In the genomic region with DNA sequence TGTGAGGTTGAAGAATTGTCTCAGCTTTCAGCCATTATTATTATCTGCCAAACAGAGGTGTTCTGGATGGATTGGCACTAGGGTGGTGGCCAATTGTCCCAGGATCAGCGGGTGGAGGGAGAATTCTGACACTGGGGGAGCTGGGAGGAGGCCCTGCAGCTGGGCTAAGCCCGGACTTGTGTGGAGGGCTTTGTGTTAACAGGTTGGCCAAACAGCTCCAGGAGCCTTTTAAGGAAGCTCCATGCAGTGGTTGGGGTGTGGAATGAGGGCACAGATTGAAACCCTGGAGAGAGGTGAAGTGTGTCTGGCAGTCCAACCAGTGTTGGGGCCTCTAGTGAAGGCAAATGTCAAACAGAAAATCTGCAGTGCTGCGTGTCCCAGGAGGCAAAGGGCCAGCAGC, we compare ENCODE assay signal across 18 cellular contexts.
DNase-seq lines count a peak whose midpoint lies in the region; ATAC-seq and TF ChIP-seq lines count a peak whose summit lies in the region.
"Had no signal": no experiment of that assay in that cellular context is flagged by ENCODE, and none has a peak within 500 bp of the region (broad histone marks: within the 10 kb centered on the region; RNA-seq: fewer than 3 reads in every experiment).

No MANE protein-coding gene starts in this region.

- DNase-seq in right cardiac atrium (peak in 2 of 3 donors; percentile 32 to 63), left ventricle myocardium superior (no peak), NCI-H146 treated with DMSO at 0.1 percent for 48 hours (lab: John Stamatoyannopoulos, UW; ENCODE audit: unreplicated experiment) (peak; percentile 51), mesendoderm (no peak), osteoblast (ENCODE audit: insufficient read length, low spot score, missing footprints) (no peak), NOMO-1 treated with DMSO at 0.1 percent for 48 hours (lab: John Stamatoyannopoulos, UW; ENCODE audit: unreplicated experiment) (no peak)
- DNase-seq: CD4-positive, CD25-positive, alpha-beta regulatory T cell; CD8-positive, alpha-beta T cell; DMS 273 treated with DMSO at 0.1 percent for 48 hours; DMS79; EL; GDM1; GM23248; H7; HCEC 1CT had no signal

- no peaks in the 10 kb centered on the region for H4K20me1 ChIP-seq in osteoblast (ENCODE audit: insufficient read depth, low read length)
- H4K20me1 ChIP-seq: BLaER1 had no signal

- H2AFZ ChIP-seq in osteoblast (ENCODE audit: low read length) = no peak overlapping the region
- H2AFZ ChIP-seq: GM23248 had no signal

- no peak overlapping the region for H3K56ac ChIP-seq in mesendoderm (ENCODE audit: low read length)

- H3K23ac ChIP-seq in mesendoderm (ENCODE audit: low read length) = peak overlapping the region; percentile 56

- H2BK15ac ChIP-seq in mesendoderm (replicated peaks; ENCODE audit: low read depth) = no peak overlapping the region

- no peak overlapping the region for H3K18ac ChIP-seq in mesendoderm (ENCODE audit: low read length)

- TF ChIP-seq CTCF in osteoblast (IDR thresholded peaks at IDR 0.05; ENCODE audit: extremely low read depth, low read depth, low read length) = no peak

- no peak overlapping the region for H4K8ac ChIP-seq in mesendoderm (ENCODE audit: low read depth, low read length)

- H3K27me3 ChIP-seq in right cardiac atrium (ENCODE audit: control insufficient read depth, insufficient read depth) = no peaks in the 10 kb centered on the region
- H3K27me3 ChIP-seq in mesendoderm (ENCODE audit: insufficient read depth, low read length, poor library complexity) = no peaks in the 10 kb centered on the region
- no peaks in the 10 kb centered on the region for H3K27me3 ChIP-seq in osteoblast (ENCODE audit: insufficient read depth, low read length)
- H3K27me3 ChIP-seq: BLaER1 had no signal

- H3K27ac ChIP-seq in right cardiac atrium (ENCODE audit: low read length) = no peak overlapping the region
- H3K27ac ChIP-seq in mesendoderm (ENCODE audit: low read depth, low read length) = no peak overlapping the region
- no peak overlapping the region for H3K27ac ChIP-seq in osteoblast (ENCODE audit: low read depth, low read length)
- H3K27ac ChIP-seq: BLaER1, C4-2B, GM23248 had no signal

- no peak overlapping the region for H3K4me2 ChIP-seq in mesendoderm (ENCODE audit: low read length)
- H3K4me2 ChIP-seq in osteoblast (ENCODE audit: insufficient read depth, low read length) = no peak overlapping the region
- H3K4me2 ChIP-seq: BLaER1 had no signal

- H2AK5ac ChIP-seq in mesendoderm (ENCODE audit: low read length) = no peak overlapping the region

- WGBS in right cardiac atrium = 57% methylated on average over 3 of the region's 3 CpGs
- WGBS in mesendoderm (ENCODE audit: extremely low coverage, insufficient coverage, low lambda C conversion rate) = no CpG with 5 or more reads among the region's 3 CpGs

- H2BK5ac ChIP-seq in mesendoderm (ENCODE audit: low read length) = no peak overlapping the region

- H3K4me3 ChIP-seq in right cardiac atrium (ENCODE audit: low read length) = no peak overlapping the region
- H3K4me3 ChIP-seq in mesendoderm (ENCODE audit: low read length) = no peak overlapping the region
- H3K4me3 ChIP-seq in osteoblast (ENCODE audit: insufficient read depth, low read length) = no peak overlapping the region
- H3K4me3 ChIP-seq: BLaER1, GM12878, GM23248 had no signal

- H3K4ac ChIP-seq in mesendoderm (ENCODE audit: low read depth, low read length) = no peak overlapping the region

- peak; percentile 57 to 78 for ATAC-seq in right cardiac atrium
- no peak for ATAC-seq in left ventricle myocardium superior
- ATAC-seq: CD8-positive, alpha-beta T cell; GM12878 had no signal

- H3K9me3 ChIP-seq in right cardiac atrium (ENCODE audit: control insufficient read depth, low read length) = no peaks in the 10 kb centered on the region
- H3K9me3 ChIP-seq in osteoblast (ENCODE audit: low read depth, low read length) = no peaks in the 10 kb centered on the region
- H3K9me3 ChIP-seq: BLaER1 had no signal

- intact Hi-C loops in right cardiac atrium (cut with DNase I) (loop anchor here in 3 of 4 donors (5.0 to 10.0 kb wide), 4 partner anchors 928 to 1528 kb away; partner anchors contain the start of gene HTR1B (in 1 of the 3)), left ventricle myocardium superior (cut with micrococcal nuclease) (no loop called here)

- H3K36me3 ChIP-seq in mesendoderm (ENCODE audit: control insufficient read depth, insufficient read depth, low read length) = no peaks in the 10 kb centered on the region
- H3K36me3 ChIP-seq in osteoblast (ENCODE audit: insufficient read depth, low read length) = no peaks in the 10 kb centered on the region
- H3K36me3 ChIP-seq: BLaER1 had no signal

- no peak overlapping the region for H3K9ac ChIP-seq in mesendoderm (ENCODE audit: low read length)
- H3K9ac ChIP-seq: BLaER1, GM23248 had no signal

- no peak overlapping the region for H4K5ac ChIP-seq in mesendoderm (ENCODE audit: low read length)

- no peaks in the 10 kb centered on the region for H3K4me1 ChIP-seq in right cardiac atrium (ENCODE audit: control insufficient read depth, insufficient read depth, low read length)
- no peaks in the 10 kb centered on the region for H3K4me1 ChIP-seq in mesendoderm (ENCODE audit: control insufficient read depth, low read depth, low read length)
- peaks cover 9% of the 10 kb centered on the region for H3K4me1 ChIP-seq in osteoblast (ENCODE audit: insufficient read depth, low read length)

- H3K79me2 ChIP-seq in mesendoderm (ENCODE audit: control insufficient read depth, insufficient read depth, low read length) = no peaks in the 10 kb centered on the region
- no peaks in the 10 kb centered on the region for H3K79me2 ChIP-seq in osteoblast (ENCODE audit: insufficient read depth, low read length)

- no peak overlapping the region for H2BK120ac ChIP-seq in mesendoderm (ENCODE audit: low read depth, low read length)

- no peaks in the 10 kb centered on the region for H3K79me1 ChIP-seq in mesendoderm (ENCODE audit: low read length)

Comparison
In these comparisons a context has a peak if more than half of its experiments do, and no peak if none do; other contexts are left out.
1. DNase-seq: peak in right cardiac atrium (2 of 3) and NCI-H146 treated with DMSO at 0.1 percent for 48 hours (single experiment); none in left ventricle myocardium superior (single experiment), mesendoderm (single experiment), osteoblast (single experiment) and NOMO-1 treated with DMSO at 0.1 percent for 48 hours (single experiment).